Comparison of ENCODE assay signal across 8 cellular contexts in genomic region chr7:137606061-137606674, GRCh38.
DNase-seq lines count a peak whose midpoint lies in the region; ATAC-seq and TF ChIP-seq lines count a peak whose summit lies in the region.

No MANE protein-coding gene starts in this region.

- no peak overlapping the region for H3K23ac ChIP-seq in trophoblast cell (ENCODE audit: low read length)

- no peaks in the 10 kb centered on the region for H3K36me3 ChIP-seq in trophoblast cell (ENCODE audit: control insufficient read depth in 1 of 2, insufficient read depth in 2 of 2, low read length in 2 of 2)

- no peak overlapping the region for H2AFZ ChIP-seq in trophoblast cell (ENCODE audit: insufficient read depth, low read length, poor library complexity)

- H3K79me1 ChIP-seq in trophoblast cell (ENCODE audit: low read length): no peaks in the 10 kb centered on the region

- POLR2A ChIA-PET in activated CD8-positive, alpha-beta T cell treated with anti-CD3 and anti-CD28 coated beads for 36 hours (lab: Charles Lee): no interaction called here
- POLR2A ChIA-PET in activated CD8-positive, alpha-beta T cell treated with anti-CD3 and anti-CD28 coated beads, Interleukin-2, amount 10 ng/mL, durations not matched to agents 7 days and 5 days (lab: Charles Lee): no interaction called here

- no peak overlapping the region for H3K14ac ChIP-seq in trophoblast cell (ENCODE audit: low read length)

- no peak overlapping the region for H3K27ac ChIP-seq in trophoblast cell (ENCODE audit: low read depth, low read length)

- intact Hi-C loops in activated CD8-positive, alpha-beta T cell treated with anti-CD3 and anti-CD28 coated beads for 36 hours (cut with micrococcal nuclease): loop anchor here (5.0 kb wide), 1 partner anchor 291 kb away; no protein-coding TSS in a partner anchor
- intact Hi-C loops in posterior vena cava (cut with DNase I): no loop called here

- H3K27me3 ChIP-seq in trophoblast cell (ENCODE audit: insufficient read depth, low read length): no peaks in the 10 kb centered on the region

- no peak overlapping the region for H4K12ac ChIP-seq in trophoblast cell (ENCODE audit: low read depth, low read length)

- H2BK12ac ChIP-seq in trophoblast cell (ENCODE audit: low read length): no peak overlapping the region

- no peak for DNase-seq in activated CD8-positive, alpha-beta T cell treated with anti-CD3 and anti-CD28 coated beads for 36 hours
- no peak for DNase-seq in activated CD8-positive, alpha-beta T cell treated with anti-CD3 and anti-CD28 coated beads, Interleukin-2, amount 10 ng/mL, durations not matched to agents 7 days and 5 days
- DNase-seq in NCI-H2227 (lab: John Stamatoyannopoulos, UW; ENCODE audit: unreplicated experiment): peak; percentile 85
- peak; percentile 72 for DNase-seq in dermis blood vessel endothelial cell
- peak; percentile 26 to 94 for DNase-seq in trophoblast cell
- no peak for DNase-seq in posterior vena cava (ENCODE audit: low spot score)
- DNase-seq in stimulated activated CD4-positive, alpha-beta T cell treated with anti-CD3 and anti-CD28 coated beads, Interleukin-2, amount 100 ng/mL, for 24 hours: no peak

- H3K36me3 Mint-ChIP-seq in activated CD8-positive, alpha-beta T cell treated with anti-CD3 and anti-CD28 coated beads for 36 hours (ENCODE audit: low read depth): no peaks in the 10 kb centered on the region
- no peaks in the 10 kb centered on the region for H3K36me3 Mint-ChIP-seq in activated CD8-positive, alpha-beta T cell treated with anti-CD3 and anti-CD28 coated beads, Interleukin-2, amount 10 ng/mL, durations not matched to agents 7 days and 5 days (ENCODE audit: low read depth)

- no peak overlapping the region for H2BK5ac ChIP-seq in trophoblast cell (ENCODE audit: low read depth, low read length, poor library complexity)

- H3K9ac ChIP-seq in trophoblast cell (ENCODE audit: low read length): no peak overlapping the region

- no peak overlapping the region for H2BK120ac ChIP-seq in trophoblast cell (ENCODE audit: insufficient read depth, low read length, poor library complexity)

- H3K27me3 Mint-ChIP-seq in activated CD8-positive, alpha-beta T cell treated with anti-CD3 and anti-CD28 coated beads for 36 hours: peaks cover 7% of the 10 kb centered on the region
- no peaks in the 10 kb centered on the region for H3K27me3 Mint-ChIP-seq in activated CD8-positive, alpha-beta T cell treated with anti-CD3 and anti-CD28 coated beads, Interleukin-2, amount 10 ng/mL, durations not matched to agents 7 days and 5 days (ENCODE audit: low read depth)

- H3K4me1 Mint-ChIP-seq in activated CD8-positive, alpha-beta T cell treated with anti-CD3 and anti-CD28 coated beads for 36 hours (ENCODE audit: low read depth): no peaks in the 10 kb centered on the region
- no peaks in the 10 kb centered on the region for H3K4me1 Mint-ChIP-seq in activated CD8-positive, alpha-beta T cell treated with anti-CD3 and anti-CD28 coated beads, Interleukin-2, amount 10 ng/mL, durations not matched to agents 7 days and 5 days (ENCODE audit: low read depth)

- no peak overlapping the region for H3K4me2 ChIP-seq in trophoblast cell (ENCODE audit: low read length)

- peak; percentile 46 for TF ChIP-seq CTCF in activated CD8-positive, alpha-beta T cell treated with anti-CD3 and anti-CD28 coated beads for 36 hours (IDR thresholded peaks at IDR 0.05)

- H3K4me3 Mint-ChIP-seq in activated CD8-positive, alpha-beta T cell treated with anti-CD3 and anti-CD28 coated beads for 36 hours: no peak overlapping the region
- H3K4me3 Mint-ChIP-seq in activated CD8-positive, alpha-beta T cell treated with anti-CD3 and anti-CD28 coated beads, Interleukin-2, amount 10 ng/mL, durations not matched to agents 7 days and 5 days: no peak overlapping the region

- no peak overlapping the region for H4K91ac ChIP-seq in trophoblast cell (ENCODE audit: low read depth, low read length)

- CTCF ChIA-PET in activated CD8-positive, alpha-beta T cell treated with anti-CD3 and anti-CD28 coated beads for 36 hours (lab: Charles Lee): interaction anchor here (0.8 to 2.1 kb wide), 9 partner anchors 8 to 403 kb away, joined by 3 to 8 read pairs (median 3); no protein-coding TSS in a partner anchor
- CTCF ChIA-PET in activated CD8-positive, alpha-beta T cell treated with anti-CD3 and anti-CD28 coated beads, Interleukin-2, amount 10 ng/mL, durations not matched to agents 7 days and 5 days (lab: Charles Lee): interaction anchor here (0.8 to 1.6 kb wide), 3 partner anchors 10 to 20 kb away, joined by 3 to 5 read pairs (median 4); no protein-coding TSS in a partner anchor

- H4K8ac ChIP-seq in trophoblast cell (ENCODE audit: low read depth, low read length): no peak overlapping the region

- no peaks in the 10 kb centered on the region for H3K79me2 ChIP-seq in trophoblast cell (ENCODE audit: control insufficient read depth, insufficient read depth, low read length, poor library complexity)

- no peak overlapping the region for H2AK5ac ChIP-seq in trophoblast cell (ENCODE audit: low read length)

- H3K9me3 Mint-ChIP-seq in activated CD8-positive, alpha-beta T cell treated with anti-CD3 and anti-CD28 coated beads for 36 hours: no peaks in the 10 kb centered on the region
- H3K9me3 Mint-ChIP-seq in activated CD8-positive, alpha-beta T cell treated with anti-CD3 and anti-CD28 coated beads, Interleukin-2, amount 10 ng/mL, durations not matched to agents 7 days and 5 days (ENCODE audit: insufficient read depth): no peaks in the 10 kb centered on the region

- no peaks in the 10 kb centered on the region for H3K9me3 ChIP-seq in trophoblast cell (ENCODE audit: insufficient read depth, low read depth, low read length)

- H3K18ac ChIP-seq in trophoblast cell (ENCODE audit: low read length): no peak overlapping the region

- no peak overlapping the region for H3K4me3 ChIP-seq in trophoblast cell (ENCODE audit: low read depth, low read length)

- no CpG with 5 or more reads among the region's 5 CpGs for WGBS in trophoblast cell (ENCODE audit: extremely low coverage, insufficient coverage, insufficient read length)

- H3K4me1 ChIP-seq in trophoblast cell (ENCODE audit: control insufficient read depth in 1 of 2, insufficient read depth in 2 of 2, low read length in 2 of 2): no peaks in the 10 kb centered on the region

- no peak overlapping the region for H3K4ac ChIP-seq in trophoblast cell (ENCODE audit: low read depth, low read length)

- ATAC-seq in activated CD8-positive, alpha-beta T cell treated with anti-CD3 and anti-CD28 coated beads for 36 hours: no peak
- ATAC-seq in activated CD8-positive, alpha-beta T cell treated with anti-CD3 and anti-CD28 coated beads, Interleukin-2, amount 10 ng/mL, durations not matched to agents 7 days and 5 days: no peak
- no peak for ATAC-seq in GM19395 (IDR thresholded peaks at IDR 0.05; ENCODE audit: unreplicated experiment)

- no peak overlapping the region for H3K27ac Mint-ChIP-seq in activated CD8-positive, alpha-beta T cell treated with anti-CD3 and anti-CD28 coated beads for 36 hours
- no peak overlapping the region for H3K27ac Mint-ChIP-seq in activated CD8-positive, alpha-beta T cell treated with anti-CD3 and anti-CD28 coated beads, Interleukin-2, amount 10 ng/mL, durations not matched to agents 7 days and 5 days

Comparison
In these comparisons a context has a peak if more than half of its experiments do, and no peak if none do; other contexts are left out.
1. DNase-seq: peak in NCI-H2227 (single experiment), dermis blood vessel endothelial cell (single experiment) and trophoblast cell (2 of 2); none in activated CD8-positive, alpha-beta T cell treated with anti-CD3 and anti-CD28 coated beads for 36 hours (single experiment), activated CD8-positive, alpha-beta T cell treated with anti-CD3 and anti-CD28 coated beads, Interleukin-2, amount 10 ng/mL, durations not matched to agents 7 days and 5 days (single experiment), posterior vena cava (single experiment) and stimulated activated CD4-positive, alpha-beta T cell treated with anti-CD3 and anti-CD28 coated beads, Interleukin-2, amount 100 ng/mL, for 24 hours (0 of 2).